Comparison of ENCODE assay signal across 8 cellular contexts in genomic region chr6:117674503-117674902, GRCh38. TPM values are rescaled to one million over a fixed set of nuclear protein-coding genes. Genes with fewer than 3 reads are reported as not detected.
DNase-seq lines count a peak whose midpoint lies in the region; TF ChIP-seq lines count a peak whose summit lies in the region.

No MANE protein-coding gene starts in this region.

- H3K4me1 Mint-ChIP-seq in activated naive CD4-positive, alpha-beta T cell treated with anti-CD3 and anti-CD28 coated beads, Interleukin-2, amount 50 U/mL, for 24 hours, result peaks cover 49% of the 10 kb centered on the region
- peaks cover 41% of the 10 kb centered on the region for H3K4me1 Mint-ChIP-seq in activated naive CD8-positive, alpha-beta T cell (ENCODE audit: low read depth)

- no peak overlapping the region for H3K27ac ChIP-seq in liver (ENCODE audit: low read depth in 1 of 2, low read length in 2 of 2)
- peak overlapping the region in 2 of 4 donors; percentile 82 to 87 for H3K27ac ChIP-seq in transverse colon

- no peak overlapping the region for H3K9ac ChIP-seq in liver (ENCODE audit: low read depth in 1 of 2, low read length in 2 of 2)

- TF ChIP-seq CTCF in liver (IDR thresholded peaks at IDR 0.05; ENCODE audit: low read depth, low read length, missing input control) (no peak), transverse colon (IDR thresholded peaks at IDR 0.05) (no peak)

- peak overlapping the region; percentile 50 to 82 (median 56) for H3K4me3 ChIP-seq in liver (ENCODE audit: low read depth in 1 of 3, low read length in 3 of 3)
- H3K4me3 ChIP-seq in transverse colon, result peak overlapping the region in 3 of 4 donors; percentile 67 to 69 (median 69)

- TF ChIP-seq RAD21 in liver (IDR thresholded peaks at IDR 0.05), result no peak

- peaks cover 12% of the 10 kb centered on the region for H3K36me3 Mint-ChIP-seq in activated naive CD4-positive, alpha-beta T cell treated with anti-CD3 and anti-CD28 coated beads, Interleukin-2, amount 50 U/mL, for 24 hours
- peaks cover 21% of the 10 kb centered on the region for H3K36me3 Mint-ChIP-seq in activated naive CD8-positive, alpha-beta T cell

- no peak for DNase-seq in activated naive CD4-positive, alpha-beta T cell treated with anti-CD3 and anti-CD28 coated beads, Interleukin-2, amount 50 U/mL, for 16 hours
- DNase-seq in transverse colon (no peak), superior temporal gyrus (ENCODE audit: extremely low spot score) (no peak), COLO829 (ENCODE audit: low spot score) (no peak), posterior vena cava (ENCODE audit: low spot score) (no peak)

- peak overlapping the region; percentile 98 for H3K27ac Mint-ChIP-seq in activated naive CD4-positive, alpha-beta T cell treated with anti-CD3 and anti-CD28 coated beads, Interleukin-2, amount 50 U/mL, for 24 hours
- H3K27ac Mint-ChIP-seq in activated naive CD8-positive, alpha-beta T cell, result peak overlapping the region; percentile 98

- no peaks in the 10 kb centered on the region for H3K9me3 ChIP-seq in liver (ENCODE audit: control insufficient read depth in 4 of 4, low read length in 3 of 4)
- no peaks in the 10 kb centered on the region for H3K9me3 ChIP-seq in transverse colon

- peak overlapping the region; percentile 95 for H3K4me3 Mint-ChIP-seq in activated naive CD4-positive, alpha-beta T cell treated with anti-CD3 and anti-CD28 coated beads, Interleukin-2, amount 50 U/mL, for 24 hours
- peak overlapping the region; percentile 95 for H3K4me3 Mint-ChIP-seq in activated naive CD8-positive, alpha-beta T cell

- in situ Hi-C loops in transverse colon (cut with MboI; ENCODE audit: low pct_ligation_motif_present in 1 of 4, low pct_unique_long_range_greater_than_20kb in 1 of 4, low sequenced_read_pairs in 3 of 4), result no loop called here

- H3K36me3 ChIP-seq in liver (ENCODE audit: control insufficient read depth in 4 of 4, insufficient read depth in 3 of 4, low read depth in 1 of 4, low read length in 3 of 4) (no peaks in the 10 kb centered on the region), transverse colon (no peaks in the 10 kb centered on the region)

- WGBS in liver, result 60% methylated on average over 10 of the region's 10 CpGs
- 72 to 81% methylated on average over 10 of the region's 10 CpGs for WGBS in transverse colon (ENCODE audit: low coverage in 1 of 2), 2 donors

- H3K9me3 Mint-ChIP-seq in activated naive CD4-positive, alpha-beta T cell treated with anti-CD3 and anti-CD28 coated beads, Interleukin-2, amount 50 U/mL, for 24 hours, result no peaks in the 10 kb centered on the region
- no peaks in the 10 kb centered on the region for H3K9me3 Mint-ChIP-seq in activated naive CD8-positive, alpha-beta T cell (ENCODE audit: low read depth)

- TF ChIP-seq POLR2A in transverse colon (IDR thresholded peaks at IDR 0.05), result no peak

- no peak for TF ChIP-seq EP300 in transverse colon (IDR thresholded peaks at IDR 0.05; ENCODE audit: low read depth)

- H3K27me3 ChIP-seq in liver (ENCODE audit: control insufficient read depth in 4 of 4, insufficient read depth in 4 of 4, low read length in 3 of 4) (no peaks in the 10 kb centered on the region), transverse colon (no peaks in the 10 kb centered on the region)

- H3K27me3 Mint-ChIP-seq in activated naive CD4-positive, alpha-beta T cell treated with anti-CD3 and anti-CD28 coated beads, Interleukin-2, amount 50 U/mL, for 24 hours, result no peaks in the 10 kb centered on the region
- no peaks in the 10 kb centered on the region for H3K27me3 Mint-ChIP-seq in activated naive CD8-positive, alpha-beta T cell

- intact Hi-C loops in transverse colon (cut with DNase I; ENCODE audit: low total_unique reads) (no loop called here), posterior vena cava (cut with DNase I) (no loop called here)

- H3K4me1 ChIP-seq in liver (ENCODE audit: control insufficient read depth in 4 of 4, insufficient read depth in 4 of 4, low read length in 3 of 4) (peaks cover 0 to 29% (median 17%) of the 10 kb centered on the region in 4 donors), transverse colon (peaks cover 15 to 39% (median 29%) of the 10 kb centered on the region in 4 donors)

TF ChIP-seq in liver, 16 proteins besides CTCF, POLR2A, EP300 and RAD21:
- TF ChIP-seq ATF3 (IDR thresholded peaks at IDR 0.05), result no peak
- TF ChIP-seq REST (IDR thresholded peaks at IDR 0.05), result no peak
- no peak for TF ChIP-seq NR2F2 (IDR thresholded peaks at IDR 0.05)
- TF ChIP-seq FOXA1 (IDR thresholded peaks at IDR 0.05), result no peak
- TF ChIP-seq FOXA2 (IDR thresholded peaks at IDR 0.05), result no peak
- no peak for TF ChIP-seq EGR1 (IDR thresholded peaks at IDR 0.05; ENCODE audit: low read depth in 2 of 2)
- no peak for TF ChIP-seq GABPA (IDR thresholded peaks at IDR 0.05 in 1 of 2, conservative IDR thresholded peaks at IDR 0.05 in 1 of 2)
- no peak for TF ChIP-seq TAF1 (conservative IDR thresholded peaks at IDR 0.05)
- no peak for TF ChIP-seq ZBTB33 (IDR thresholded peaks at IDR 0.05)
- TF ChIP-seq SP1 (IDR thresholded peaks at IDR 0.05), result no peak
- TF ChIP-seq MAX (IDR thresholded peaks at IDR 0.05), result no peak
- TF ChIP-seq JUND (IDR thresholded peaks at IDR 0.05), result no peak
- TF ChIP-seq HNF4G (IDR thresholded peaks at IDR 0.05), result no peak
- TF ChIP-seq HNF4A (conservative IDR thresholded peaks at IDR 0.05), result no peak

RNA-seq across cellular contexts. Expression of gene NUS1, which starts 0.8 kb away (rescaled TPM):
- 10 to 100 TPM; 17.4 to 26.4 TPM for total RNA-seq in liver
- 10 to 100 TPM in 1 of 2 donors, 1 to 10 TPM in 1; 10.0 to 20.6 TPM for polyA plus RNA-seq in liver
- total RNA-seq in transverse colon, result 10 to 100 TPM in 2 of 4 donors, 1 to 10 TPM in 2; 4.9 to 26.8 (median 11.8) TPM
- 10 to 100 TPM; 36.3 to 42.8 TPM for total RNA-seq in posterior vena cava
